In genomic region chr14:69107407-69108003, GRCh38 we compare ENCODE assay signal across 8 cellular contexts. TPM values are rescaled to one million over a fixed set of nuclear protein-coding genes. Genes with fewer than 3 reads are reported as not detected.
DNase-seq lines count a peak whose midpoint lies in the region; ATAC-seq and TF ChIP-seq lines count a peak whose summit lies in the region.

No MANE protein-coding gene starts in this region.

- H3K36me3 ChIP-seq in neural cell (ENCODE audit: insufficient read depth, low read length), result peaks cover 5% of the 10 kb centered on the region

- no peak overlapping the region for H3K27ac Mint-ChIP-seq in T-cell

- H3K9me2 ChIP-seq in neural cell (ENCODE audit: insufficient read depth, low read length), result no peaks in the 10 kb centered on the region

- no peaks in the 10 kb centered on the region for H3K27me3 Mint-ChIP-seq in T-cell

- H3K9ac ChIP-seq in neural cell (ENCODE audit: low read length), result no peak overlapping the region

- POLR2A ChIA-PET in T-cell (lab: Charles Lee), result no interaction called here

- CTCF ChIA-PET in T-cell (lab: Charles Lee), result interaction anchor here (0.5 to 2.6 kb wide), 14 partner anchors 10 to 1251 kb away, joined by 3 to 24 read pairs (median 3); no protein-coding TSS in a partner anchor

- H3K4me3 ChIP-seq in neural cell (ENCODE audit: low read length), result no peak overlapping the region

- no peak for TF ChIP-seq EP300 in neural cell (conservative IDR thresholded peaks at IDR 0.05; ENCODE audit: poor library complexity, severe bottlenecking)

- H3K79me2 ChIP-seq in neural cell (replicated peaks; ENCODE audit: insufficient read depth, low read length), result no peaks in the 10 kb centered on the region

- peaks cover 36% of the 10 kb centered on the region for H3K36me3 Mint-ChIP-seq in T-cell

- H3K27ac ChIP-seq in neural cell (ENCODE audit: low read length), result no peak overlapping the region

- DNase-seq in AG20443 (ENCODE audit: low spot score) (peak; percentile 63), NCI-H1694 (lab: John Stamatoyannopoulos, UW) (peak; percentile 83), T-cell (peak in 18 of 34 experiments; percentile 4 to 38 (median 12)), erythroblast (lab: John Stamatoyannopoulos, UW) (peak; percentile 55 to 74)

- H3K4me2 ChIP-seq in neural cell (ENCODE audit: low read length), result no peak overlapping the region

- ATAC-seq in T-cell (replicated peaks in 1 of 4) (peak; percentile 50 to 68 (median 58)), HG02938 (IDR thresholded peaks at IDR 0.05; ENCODE audit: unreplicated experiment) (no peak), HG02970 (IDR thresholded peaks at IDR 0.05; ENCODE audit: low FRiP score, unreplicated experiment) (no peak)

- H3K27me3 ChIP-seq in neural cell (ENCODE audit: insufficient read depth, low read depth, low read length), result no peaks in the 10 kb centered on the region

- H3K9me3 ChIP-seq in neural cell (ENCODE audit: low read length), result no peaks in the 10 kb centered on the region

- H2AFZ ChIP-seq in neural cell (ENCODE audit: low read depth, low read length), result no peak overlapping the region

- no peak for TF ChIP-seq POLR2A in erythroblast (IDR thresholded peaks at IDR 0.05; ENCODE audit: low read length)

- H3F3A ChIP-seq in neural cell (ENCODE audit: insufficient read depth, low read length, poor library complexity, severe bottlenecking), result no peaks in the 10 kb centered on the region

- H3K9me3 Mint-ChIP-seq in T-cell, result no peaks in the 10 kb centered on the region

- H3K4me1 Mint-ChIP-seq in T-cell, result peaks cover 0 to 9% (median 7%) of the 10 kb centered on the region in 3 donors

- peak; percentile 71 for TF ChIP-seq RAD21 in neural cell (conservative IDR thresholded peaks at IDR 0.05)

- TF ChIP-seq CTCF in GM12872 (IDR thresholded peaks at IDR 0.05; ENCODE audit: insufficient read depth, low read depth, low read length) (peak; percentile 67), neural cell (IDR thresholded peaks at IDR 0.05; ENCODE audit: poor library complexity, severe bottlenecking) (peak; percentile 71)

- no peaks in the 10 kb centered on the region for H4K20me1 ChIP-seq in neural cell (ENCODE audit: insufficient read depth)

- no peak overlapping the region for H3K4me3 Mint-ChIP-seq in T-cell

TF ChIP-seq in neural cell, 6 proteins besides CTCF, POLR2A, EP300 and RAD21:
- TF ChIP-seq TAF1 (IDR thresholded peaks at IDR 0.05; ENCODE audit: low read depth) (no peak), SMC3 (conservative IDR thresholded peaks at IDR 0.05; ENCODE audit: poor library complexity) (peak; percentile 79)

RNA-seq across cellular contexts. Expression of gene DCAF5, which starts 45.4 kb away (rescaled TPM):
- total RNA-seq in T-cell, result 10 to 100 TPM; 60.3 to 80.8 (median 64.2) TPM
- 33.5 and 34.6 TPM in 2 replicates for polyA plus RNA-seq in neural cell
- 66.3 and 67.0 TPM in 2 replicates for polyA minus RNA-seq in neural cell

Comparison
In these comparisons a context has a peak if more than half of its experiments do, and no peak if none do; other contexts are left out.
1. DNase-seq: peak in every context shown above with its lines; median percentile 83 in NCI-H1694; 64 in erythroblast; 63 in AG20443; 12 in T-cell.
2. ATAC-seq: peak in T-cell (4 of 4); none in HG02938 (single experiment) and HG02970 (single experiment).